Comparison of ENCODE assay signal across 2 cellular contexts in the genomic region with DNA sequence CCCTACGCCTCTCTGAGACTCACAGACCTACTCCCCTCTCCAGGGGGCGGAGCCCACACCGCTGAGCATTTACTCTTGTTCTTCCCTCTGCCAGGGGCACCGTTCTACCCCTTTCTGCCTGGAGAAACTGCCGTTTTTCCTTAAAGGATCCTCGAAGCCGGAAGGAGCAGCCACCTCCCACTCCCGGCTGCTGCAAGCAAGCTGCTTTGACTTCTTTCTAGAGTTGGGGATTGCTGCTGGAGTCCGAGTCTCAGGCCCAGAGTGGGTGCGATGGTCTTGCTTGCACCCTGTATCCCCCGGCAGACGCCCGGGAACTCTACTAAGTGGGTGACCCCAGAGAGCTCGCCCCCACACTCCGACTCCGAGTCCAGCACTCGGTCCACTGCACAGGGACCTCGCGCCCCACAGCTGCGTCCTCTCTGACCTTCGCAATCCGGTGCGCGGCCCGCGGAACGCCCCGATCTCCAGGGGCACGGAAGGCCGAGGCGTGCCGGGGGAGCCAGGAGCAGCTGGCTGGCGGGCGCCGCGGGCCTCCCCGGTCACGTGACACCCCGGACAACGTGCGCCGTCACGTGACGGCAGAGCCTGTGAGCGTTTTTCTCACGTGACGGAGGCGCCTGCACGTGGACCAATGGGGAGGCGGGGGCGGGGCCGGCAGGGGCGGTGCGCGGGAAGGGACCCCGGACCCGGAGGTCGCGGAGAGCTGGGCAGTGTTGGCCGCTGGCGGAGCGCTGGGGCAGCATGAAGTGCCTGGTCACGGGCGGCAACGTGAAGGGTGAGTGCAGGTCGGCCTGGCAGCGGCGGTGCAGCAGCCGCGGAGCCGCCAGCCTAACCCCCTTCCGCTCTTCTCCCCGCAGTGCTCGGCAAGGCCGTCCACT.
TF ChIP-seq lines count a peak whose summit lies in the region.

A gene (plus strand): TSS at position 683 of the 878 bp plus-strand sequence. CDS start 59 bp downstream, at position 742.

TF ChIP-seq in HCT116, 20 proteins besides CTCF, POLR2A, EP300 and RAD21 (continued from another document):
- TF ChIP-seq CBX3 (IDR thresholded peaks at IDR 0.05; ENCODE audit: low read depth) (no peak), EZH2phosphoT487 (IDR thresholded peaks at IDR 0.05; ENCODE audit: borderline replicate concordance) (no peak), POLR2AphosphoS5 (IDR thresholded peaks at IDR 0.05; ENCODE audit: low read depth, low read length) (peak; percentile 64), ELF1 (IDR thresholded peaks at IDR 0.05; ENCODE audit: borderline replicate concordance, low read depth) (no peak), EZH2 (IDR thresholded peaks at IDR 0.05) (no peak), SP1 (IDR thresholded peaks at IDR 0.05; ENCODE audit: low read depth) (peak; percentile 84)
- TF ChIP-seq, protein P1, sequence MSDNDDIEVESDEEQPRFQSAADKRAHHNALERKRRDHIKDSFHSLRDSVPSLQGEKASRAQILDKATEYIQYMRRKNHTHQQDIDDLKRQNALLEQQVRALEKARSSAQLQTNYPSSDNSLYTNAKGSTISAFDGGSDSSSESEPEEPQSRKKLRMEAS (IDR thresholded peaks at IDR 0.05) = peak; percentile 99

TF ChIP-seq in SK-N-SH, 30 proteins besides CTCF, POLR2A, EP300 and RAD21:
- TF ChIP-seq, protein P2, sequence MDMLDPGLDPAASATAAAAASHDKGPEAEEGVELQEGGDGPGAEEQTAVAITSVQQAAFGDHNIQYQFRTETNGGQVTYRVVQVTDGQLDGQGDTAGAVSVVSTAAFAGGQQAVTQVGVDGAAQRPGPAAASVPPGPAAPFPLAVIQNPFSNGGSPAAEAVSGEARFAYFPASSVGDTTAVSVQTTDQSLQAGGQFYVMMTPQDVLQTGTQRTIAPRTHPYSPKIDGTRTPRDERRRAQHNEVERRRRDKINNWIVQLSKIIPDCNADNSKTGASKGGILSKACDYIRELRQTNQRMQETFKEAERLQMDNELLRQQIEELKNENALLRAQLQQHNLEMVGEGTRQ (IDR thresholded peaks at IDR 0.05; ENCODE audit: borderline replicate concordance, low read depth, low read length) = peak; percentile 99
- TF ChIP-seq FOXM1 (IDR thresholded peaks at IDR 0.05; ENCODE audit: low read depth) (no peak), MEF2A (IDR thresholded peaks at IDR 0.05; ENCODE audit: borderline replicate concordance, low read depth) (no peak), GATA2 (CRISPR knock-in tag; IDR thresholded peaks at IDR 0.05) (no peak), JUND (IDR thresholded peaks at IDR 0.05) (no peak), FOXJ3 (CRISPR knock-in tag; IDR thresholded peaks at IDR 0.05) (peak; percentile 30; the same call in 1 of the 2 replicates), RCOR1 (IDR thresholded peaks at IDR 0.05; ENCODE audit: low read length) (peak; percentile 82), POLR2AphosphoS5 (IDR thresholded peaks at IDR 0.05; ENCODE audit: low read depth, low read length) (peak; percentile 66), NRF1 (IDR thresholded peaks at IDR 0.05; ENCODE audit: low read depth, low read length) (no peak), SIN3A (IDR thresholded peaks at IDR 0.05; ENCODE audit: borderline replicate concordance, low read depth, low read length) (peak; percentile 94), YY1 (IDR thresholded peaks at IDR 0.05; ENCODE audit: low read depth) (no peak), TCF12 (IDR thresholded peaks at IDR 0.05) (no peak), MXI1 (IDR thresholded peaks at IDR 0.05; ENCODE audit: low read depth, low read length) (peak; percentile 93), NFIC (IDR thresholded peaks at IDR 0.05; ENCODE audit: borderline replicate concordance) (peak; percentile 12; the same call in 1 of the 2 replicates), RFX5 (IDR thresholded peaks at IDR 0.05; ENCODE audit: low read length) (no peak), EZH2phosphoT487 (IDR thresholded peaks at IDR 0.05; ENCODE audit: borderline replicate concordance, low read depth) (no peak), TAF1 (IDR thresholded peaks at IDR 0.05; ENCODE audit: borderline replicate concordance, low read depth, low read length) (peak; percentile 67), FOSL2 (IDR thresholded peaks at IDR 0.05; ENCODE audit: borderline replicate concordance, low read depth) (no peak), SMC3 (IDR thresholded peaks at IDR 0.05; ENCODE audit: low read depth, low read length) (no peak), CHD2 (IDR thresholded peaks at IDR 0.05; ENCODE audit: low read length, partially characterized antibody) (peak; percentile 53)
- TF ChIP-seq, protein P3, sequence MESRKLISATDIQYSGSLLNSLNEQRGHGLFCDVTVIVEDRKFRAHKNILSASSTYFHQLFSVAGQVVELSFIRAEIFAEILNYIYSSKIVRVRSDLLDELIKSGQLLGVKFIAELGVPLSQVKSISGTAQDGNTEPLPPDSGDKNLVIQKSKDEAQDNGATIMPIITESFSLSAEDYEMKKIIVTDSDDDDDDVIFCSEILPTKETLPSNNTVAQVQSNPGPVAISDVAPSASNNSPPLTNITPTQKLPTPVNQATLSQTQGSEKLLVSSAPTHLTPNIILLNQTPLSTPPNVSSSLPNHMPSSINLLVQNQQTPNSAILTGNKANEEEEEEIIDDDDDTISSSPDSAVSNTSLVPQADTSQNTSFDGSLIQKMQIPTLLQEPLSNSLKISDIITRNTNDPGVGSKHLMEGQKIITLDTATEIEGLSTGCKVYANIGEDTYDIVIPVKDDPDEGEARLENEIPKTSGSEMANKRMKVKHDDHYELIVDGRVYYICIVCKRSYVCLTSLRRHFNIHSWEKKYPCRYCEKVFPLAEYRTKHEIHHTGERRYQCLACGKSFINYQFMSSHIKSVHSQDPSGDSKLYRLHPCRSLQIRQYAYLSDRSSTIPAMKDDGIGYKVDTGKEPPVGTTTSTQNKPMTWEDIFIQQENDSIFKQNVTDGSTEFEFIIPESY (IDR thresholded peaks at IDR 0.05; ENCODE audit: borderline replicate concordance, low read depth) = no peak
- TF ChIP-seq, protein P4, sequence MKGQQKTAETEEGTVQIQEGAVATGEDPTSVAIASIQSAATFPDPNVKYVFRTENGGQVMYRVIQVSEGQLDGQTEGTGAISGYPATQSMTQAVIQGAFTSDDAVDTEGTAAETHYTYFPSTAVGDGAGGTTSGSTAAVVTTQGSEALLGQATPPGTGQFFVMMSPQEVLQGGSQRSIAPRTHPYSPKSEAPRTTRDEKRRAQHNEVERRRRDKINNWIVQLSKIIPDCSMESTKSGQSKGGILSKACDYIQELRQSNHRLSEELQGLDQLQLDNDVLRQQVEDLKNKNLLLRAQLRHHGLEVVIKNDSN (IDR thresholded peaks at IDR 0.05; ENCODE audit: borderline replicate concordance, low read depth) = peak; percentile 100
- TF ChIP-seq, protein P1 (IDR thresholded peaks at IDR 0.05; ENCODE audit: low read depth) = peak; percentile 97
- TF ChIP-seq, protein P5, sequence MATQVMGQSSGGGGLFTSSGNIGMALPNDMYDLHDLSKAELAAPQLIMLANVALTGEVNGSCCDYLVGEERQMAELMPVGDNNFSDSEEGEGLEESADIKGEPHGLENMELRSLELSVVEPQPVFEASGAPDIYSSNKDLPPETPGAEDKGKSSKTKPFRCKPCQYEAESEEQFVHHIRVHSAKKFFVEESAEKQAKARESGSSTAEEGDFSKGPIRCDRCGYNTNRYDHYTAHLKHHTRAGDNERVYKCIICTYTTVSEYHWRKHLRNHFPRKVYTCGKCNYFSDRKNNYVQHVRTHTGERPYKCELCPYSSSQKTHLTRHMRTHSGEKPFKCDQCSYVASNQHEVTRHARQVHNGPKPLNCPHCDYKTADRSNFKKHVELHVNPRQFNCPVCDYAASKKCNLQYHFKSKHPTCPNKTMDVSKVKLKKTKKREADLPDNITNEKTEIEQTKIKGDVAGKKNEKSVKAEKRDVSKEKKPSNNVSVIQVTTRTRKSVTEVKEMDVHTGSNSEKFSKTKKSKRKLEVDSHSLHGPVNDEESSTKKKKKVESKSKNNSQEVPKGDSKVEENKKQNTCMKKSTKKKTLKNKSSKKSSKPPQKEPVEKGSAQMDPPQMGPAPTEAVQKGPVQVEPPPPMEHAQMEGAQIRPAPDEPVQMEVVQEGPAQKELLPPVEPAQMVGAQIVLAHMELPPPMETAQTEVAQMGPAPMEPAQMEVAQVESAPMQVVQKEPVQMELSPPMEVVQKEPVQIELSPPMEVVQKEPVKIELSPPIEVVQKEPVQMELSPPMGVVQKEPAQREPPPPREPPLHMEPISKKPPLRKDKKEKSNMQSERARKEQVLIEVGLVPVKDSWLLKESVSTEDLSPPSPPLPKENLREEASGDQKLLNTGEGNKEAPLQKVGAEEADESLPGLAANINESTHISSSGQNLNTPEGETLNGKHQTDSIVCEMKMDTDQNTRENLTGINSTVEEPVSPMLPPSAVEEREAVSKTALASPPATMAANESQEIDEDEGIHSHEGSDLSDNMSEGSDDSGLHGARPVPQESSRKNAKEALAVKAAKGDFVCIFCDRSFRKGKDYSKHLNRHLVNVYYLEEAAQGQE (IDR thresholded peaks at IDR 0.05; ENCODE audit: low read depth, low read length) = no peak
- TF ChIP-seq, protein P6, sequence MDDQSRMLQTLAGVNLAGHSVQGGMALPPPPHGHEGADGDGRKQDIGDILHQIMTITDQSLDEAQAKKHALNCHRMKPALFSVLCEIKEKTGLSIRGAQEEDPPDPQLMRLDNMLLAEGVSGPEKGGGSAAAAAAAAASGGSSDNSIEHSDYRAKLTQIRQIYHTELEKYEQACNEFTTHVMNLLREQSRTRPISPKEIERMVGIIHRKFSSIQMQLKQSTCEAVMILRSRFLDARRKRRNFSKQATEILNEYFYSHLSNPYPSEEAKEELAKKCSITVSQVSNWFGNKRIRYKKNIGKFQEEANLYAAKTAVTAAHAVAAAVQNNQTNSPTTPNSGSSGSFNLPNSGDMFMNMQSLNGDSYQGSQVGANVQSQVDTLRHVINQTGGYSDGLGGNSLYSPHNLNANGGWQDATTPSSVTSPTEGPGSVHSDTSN (IDR thresholded peaks at IDR 0.05) = no peak
- TF ChIP-seq, protein P7, sequence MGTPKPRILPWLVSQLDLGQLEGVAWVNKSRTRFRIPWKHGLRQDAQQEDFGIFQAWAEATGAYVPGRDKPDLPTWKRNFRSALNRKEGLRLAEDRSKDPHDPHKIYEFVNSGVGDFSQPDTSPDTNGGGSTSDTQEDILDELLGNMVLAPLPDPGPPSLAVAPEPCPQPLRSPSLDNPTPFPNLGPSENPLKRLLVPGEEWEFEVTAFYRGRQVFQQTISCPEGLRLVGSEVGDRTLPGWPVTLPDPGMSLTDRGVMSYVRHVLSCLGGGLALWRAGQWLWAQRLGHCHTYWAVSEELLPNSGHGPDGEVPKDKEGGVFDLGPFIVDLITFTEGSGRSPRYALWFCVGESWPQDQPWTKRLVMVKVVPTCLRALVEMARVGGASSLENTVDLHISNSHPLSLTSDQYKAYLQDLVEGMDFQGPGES (IDR thresholded peaks at IDR 0.05; ENCODE audit: low read depth, low read length) = no peak; the same call in 1 of the 2 replicates
